In the genomic region with DNA sequence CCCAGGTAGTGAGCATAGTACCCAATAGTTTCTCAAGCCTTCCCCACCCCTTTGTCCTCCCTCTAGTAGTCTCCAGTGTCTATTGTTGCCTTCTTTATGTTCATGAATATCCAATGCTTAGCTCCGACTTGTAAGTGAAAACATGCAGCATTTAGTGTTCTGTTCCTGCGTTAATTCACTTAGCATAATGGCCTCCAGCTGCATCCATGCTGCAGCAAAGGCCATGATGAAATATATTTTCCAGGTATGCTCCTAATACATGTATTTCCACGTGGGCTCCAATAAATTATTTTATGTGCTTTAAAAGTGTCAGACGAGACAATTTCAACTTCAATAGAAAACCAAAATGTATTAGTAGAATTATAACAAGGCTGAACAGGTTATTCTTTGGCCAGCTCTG, we compare ENCODE assay signal across 6 cellular contexts.
"Had no signal": no experiment of that assay in that cellular context is flagged by ENCODE, and none has a peak within 500 bp of the region (broad histone marks: within the 10 kb centered on the region; RNA-seq: fewer than 3 reads in every experiment).

No MANE protein-coding gene starts in this region.

- ATAC-seq: GM23338, HCT116, HepG2 had no signal

- DNase-seq: H7, HFFc6, KBM-7 had no signal
